ENCODE assay signal across 26 cellular contexts in the genomic region with DNA sequence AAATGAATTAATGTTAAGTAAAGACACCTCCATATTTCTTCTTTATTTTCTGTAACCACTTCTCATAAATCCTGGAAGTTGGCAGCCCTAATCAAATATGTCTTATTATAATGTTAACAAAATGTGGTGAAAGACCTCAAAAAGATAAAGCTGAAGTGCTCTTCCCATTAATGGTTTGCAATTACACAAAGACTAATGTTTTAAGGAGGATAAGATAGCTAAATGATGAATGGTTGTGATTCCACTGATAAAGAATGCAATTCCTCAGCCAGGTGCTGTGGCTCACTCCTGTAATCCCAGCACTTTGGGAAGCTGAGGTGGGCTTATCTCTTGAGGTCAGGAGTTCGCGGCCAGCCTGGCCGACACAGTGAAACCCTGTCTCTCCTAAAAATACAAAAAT.
DNase-seq lines count a peak whose midpoint lies in the region; ATAC-seq, FAIRE-seq and TF ChIP-seq lines count a peak whose summit lies in the region.
"Had no signal": no experiment of that assay in that cellular context is flagged by ENCODE, and none has a peak within 500 bp of the region (broad histone marks: within the 10 kb centered on the region; RNA-seq: fewer than 3 reads in every experiment).

No MANE protein-coding gene starts in this region.

- no peak overlapping the region for H3K4me3 Mint-ChIP-seq in astrocyte (ENCODE audit: unreplicated experiment)
- no peak overlapping the region for H3K4me3 Mint-ChIP-seq in mesothelial cell of epicardium
- H3K4me3 Mint-ChIP-seq: CD14-positive monocyte; CD4-positive, alpha-beta T cell had no signal

- no peak overlapping the region for H3K9ac ChIP-seq in SK-N-SH
- no peak overlapping the region for H3K9ac ChIP-seq in astrocyte (ENCODE audit: low read length)
- H3K9ac ChIP-seq: BLaER1 treated with 17β-estradiol and CSF1 and Interleukin-3, amounts not matched to agents 10 nM and 100 nM had no signal

- DNase-seq in SK-N-SH (no peak), SK-N-DZ (ENCODE audit: low spot score) (peak; percentile 45), astrocyte (ENCODE audit: low read depth) (peak; percentile 61), mesothelial cell of epicardium (ENCODE audit: low spot score in 2 of 2, unreplicated experiment in 2 of 2) (no peak), HK-2 (ENCODE audit: unreplicated experiment) (no peak), dedifferentiated amniotic fluid mesenchymal stem cell (ENCODE audit: extremely low spot score) (no peak)
- DNase-seq: ACHN; AML-193; BE2C; CD4-positive, alpha-beta T cell; CD8-positive, alpha-beta memory T cell; DMS 273 treated with DMSO at 0.1 percent for 48 hours; DMS79; GF-D8; GOT3 had no signal

- POLR2A ChIA-PET in SK-N-SH (lab: Yijun Ruan, JAX) = no interaction called here

- no peak for TF ChIP-seq EP300 in SK-N-SH (IDR thresholded peaks at IDR 0.05; ENCODE audit: borderline replicate concordance in 1 of 2, low read depth in 1 of 2, low read length in 1 of 2)

- H3K4me1 Mint-ChIP-seq in astrocyte (ENCODE audit: low read depth, unreplicated experiment) (peaks cover 4% of the 10 kb centered on the region), mesothelial cell of epicardium (peaks cover 47% of the 10 kb centered on the region)
- H3K4me1 Mint-ChIP-seq: CD14-positive monocyte; CD8-positive, alpha-beta memory T cell had no signal

- H3K27me3 Mint-ChIP-seq in astrocyte (ENCODE audit: low read depth, unreplicated experiment) (no peaks in the 10 kb centered on the region), mesothelial cell of epicardium (ENCODE audit: low read depth) (no peaks in the 10 kb centered on the region)

- H3K9me3 Mint-ChIP-seq in astrocyte (ENCODE audit: unreplicated experiment) = no peaks in the 10 kb centered on the region
- H3K9me3 Mint-ChIP-seq in mesothelial cell of epicardium = peaks cover 29% of the 10 kb centered on the region
- H3K9me3 Mint-ChIP-seq: CD4-positive, alpha-beta T cell had no signal

- H4K20me1 ChIP-seq in SK-N-SH (ENCODE audit: insufficient read depth) (no peaks in the 10 kb centered on the region), astrocyte (ENCODE audit: insufficient read depth, low read length) (no peaks in the 10 kb centered on the region)
- H4K20me1 ChIP-seq: BLaER1 treated with 17β-estradiol and CSF1 and Interleukin-3, amounts not matched to agents 10 nM and 100 nM had no signal

- CTCF ChIA-PET in SK-N-SH (lab: Yijun Ruan, JAX) = interaction anchor here (1.1 kb wide), 1 partner anchor 124 kb away, joined by 4 read pairs; no protein-coding TSS in a partner anchor

- H3K27me3 ChIP-seq in SK-N-SH (ENCODE audit: insufficient read depth) (no peaks in the 10 kb centered on the region), astrocyte (ENCODE audit: insufficient read depth, low read length) (no peaks in the 10 kb centered on the region)
- H3K27me3 ChIP-seq: BE2C; BLaER1 treated with 17β-estradiol and CSF1 and Interleukin-3, amounts not matched to agents 10 nM and 100 nM had no signal

- no peaks in the 10 kb centered on the region for H3F3A ChIP-seq in SK-N-SH (replicated peaks; ENCODE audit: insufficient read depth)

- H3K36me3 Mint-ChIP-seq in astrocyte (ENCODE audit: low read depth, unreplicated experiment) (no peaks in the 10 kb centered on the region), mesothelial cell of epicardium (peaks cover 23% of the 10 kb centered on the region)
- H3K36me3 Mint-ChIP-seq: CD14-positive monocyte; CD8-positive, alpha-beta memory T cell had no signal

- FAIRE-seq in astrocyte (lab: Jason Lieb, UNC) = no peak
- FAIRE-seq: A549, D721Med, GM12891, GM18507, H54 had no signal

- no peak overlapping the region for H3K27ac ChIP-seq in SK-N-SH (ENCODE audit: low read depth in 2 of 2, low read length in 1 of 2)
- no peak overlapping the region for H3K27ac ChIP-seq in astrocyte (ENCODE audit: low read depth, low read length)
- H3K27ac ChIP-seq: 22Rv1; A549; BLaER1 treated with 17β-estradiol and CSF1 and Interleukin-3, amounts not matched to agents 10 nM and 100 nM had no signal

- WGBS in SK-N-SH (ENCODE audit: low lambda C conversion rate) = 74% methylated on average over 3 of the region's 3 CpGs

- H3K9me2 ChIP-seq in SK-N-SH = no peaks in the 10 kb centered on the region

- no peaks in the 10 kb centered on the region for H3K79me2 ChIP-seq in SK-N-SH (ENCODE audit: insufficient read depth)
- H3K79me2 ChIP-seq in astrocyte (ENCODE audit: insufficient read depth, low read length) = no peaks in the 10 kb centered on the region

- H2AFZ ChIP-seq in SK-N-SH (ENCODE audit: low read depth) = no peak overlapping the region
- no peak overlapping the region for H2AFZ ChIP-seq in astrocyte (ENCODE audit: low read depth, low read length)

- H3K4me2 ChIP-seq in SK-N-SH (no peak overlapping the region), astrocyte (ENCODE audit: low read length) (no peak overlapping the region)
- H3K4me2 ChIP-seq: A549; BLaER1 treated with 17β-estradiol and CSF1 and Interleukin-3, amounts not matched to agents 10 nM and 100 nM had no signal

- no peak for TF ChIP-seq RAD21 in SK-N-SH (IDR thresholded peaks at IDR 0.05; ENCODE audit: low read length)

- H3K9me3 ChIP-seq in SK-N-SH (no peaks in the 10 kb centered on the region), astrocyte (ENCODE audit: insufficient read depth, low read depth, low read length) (no peaks in the 10 kb centered on the region)
- H3K9me3 ChIP-seq: A549; BE2C; BLaER1 treated with 17β-estradiol and CSF1 and Interleukin-3, amounts not matched to agents 10 nM and 100 nM; HAP-1 had no signal

- H3K4me3 ChIP-seq in SK-N-SH (ENCODE audit: low read depth in 2 of 2, low read length in 1 of 2) = no peak overlapping the region
- H3K4me3 ChIP-seq in astrocyte (ENCODE audit: insufficient read depth, low read depth, low read length) = no peak overlapping the region
- H3K4me3 ChIP-seq: A549; BLaER1 treated with 17β-estradiol and CSF1 and Interleukin-3, amounts not matched to agents 10 nM and 100 nM; HAP-1 had no signal

- TF ChIP-seq CTCF in SK-N-SH (IDR thresholded peaks at IDR 0.05) (no peak), astrocyte (IDR thresholded peaks at IDR 0.05; ENCODE audit: insufficient read depth, low read depth, low read length) (no peak), mesothelial cell of epicardium (IDR thresholded peaks at IDR 0.05; ENCODE audit: unreplicated experiment) (no peak)

- no peaks in the 10 kb centered on the region; a peak in 1 of 4 replicates for H3K4me1 ChIP-seq in SK-N-SH (ENCODE audit: control insufficient read depth in 1 of 2, insufficient read depth in 2 of 2, low read depth in 1 of 2, low read length in 1 of 2)
- peaks cover 6% of the 10 kb centered on the region for H3K4me1 ChIP-seq in astrocyte (ENCODE audit: insufficient read depth, low read length)
- H3K4me1 ChIP-seq: A549; BE2C; BLaER1 treated with 17β-estradiol and CSF1 and Interleukin-3, amounts not matched to agents 10 nM and 100 nM; HAP-1 had no signal

- H3K36me3 ChIP-seq in SK-N-SH (replicated peaks in 1 of 2; ENCODE audit: control insufficient read depth in 1 of 2, insufficient read depth in 2 of 2, low read length in 1 of 2) (no peaks in the 10 kb centered on the region), astrocyte (ENCODE audit: insufficient read depth, low read length) (no peaks in the 10 kb centered on the region)
- H3K36me3 ChIP-seq: BE2C; BLaER1 treated with 17β-estradiol and CSF1 and Interleukin-3, amounts not matched to agents 10 nM and 100 nM; HAP-1 had no signal

- no peak for ATAC-seq in SK-N-SH treated with all-trans-retinoic acid at 6 μM for 48 hours
- ATAC-seq in HG02798 (IDR thresholded peaks at IDR 0.05; ENCODE audit: poor library complexity, unreplicated experiment) = no peak
- ATAC-seq: A549 had no signal

- H3K27ac Mint-ChIP-seq in astrocyte (ENCODE audit: unreplicated experiment) = no peak overlapping the region
- H3K27ac Mint-ChIP-seq in mesothelial cell of epicardium = peak overlapping the region; percentile 66
- H3K27ac Mint-ChIP-seq: CD14-positive monocyte; CD4-positive, alpha-beta T cell; CD8-positive, alpha-beta memory T cell had no signal

TF ChIP-seq in SK-N-SH treated with all-trans-retinoic acid at 6 μM for 48 hours, 23 proteins besides CTCF, POLR2A, EP300 and RAD21:
- TF ChIP-seq ISL1 (CRISPR knock-in tag; IDR thresholded peaks at IDR 0.05) (peak; percentile 94), TCF4 (CRISPR knock-in tag; IDR thresholded peaks at IDR 0.05; ENCODE audit: borderline replicate concordance) (0 out of 2 replicates have a peak, but pooled peaks have one; percentile 39)
- TF ChIP-seq, protein P1, sequence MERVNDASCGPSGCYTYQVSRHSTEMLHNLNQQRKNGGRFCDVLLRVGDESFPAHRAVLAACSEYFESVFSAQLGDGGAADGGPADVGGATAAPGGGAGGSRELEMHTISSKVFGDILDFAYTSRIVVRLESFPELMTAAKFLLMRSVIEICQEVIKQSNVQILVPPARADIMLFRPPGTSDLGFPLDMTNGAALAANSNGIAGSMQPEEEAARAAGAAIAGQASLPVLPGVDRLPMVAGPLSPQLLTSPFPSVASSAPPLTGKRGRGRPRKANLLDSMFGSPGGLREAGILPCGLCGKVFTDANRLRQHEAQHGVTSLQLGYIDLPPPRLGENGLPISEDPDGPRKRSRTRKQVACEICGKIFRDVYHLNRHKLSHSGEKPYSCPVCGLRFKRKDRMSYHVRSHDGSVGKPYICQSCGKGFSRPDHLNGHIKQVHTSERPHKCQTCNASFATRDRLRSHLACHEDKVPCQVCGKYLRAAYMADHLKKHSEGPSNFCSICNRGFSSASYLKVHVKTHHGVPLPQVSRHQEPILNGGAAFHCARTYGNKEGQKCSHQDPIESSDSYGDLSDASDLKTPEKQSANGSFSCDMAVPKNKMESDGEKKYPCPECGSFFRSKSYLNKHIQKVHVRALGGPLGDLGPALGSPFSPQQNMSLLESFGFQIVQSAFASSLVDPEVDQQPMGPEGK (CRISPR knock-in tag; IDR thresholded peaks at IDR 0.05; ENCODE audit: borderline replicate concordance) = no peak

Comparison
In these comparisons a context has a peak if more than half of its experiments do, and no peak if none do; other contexts are left out.
1. DNase-seq: peak in SK-N-DZ (single experiment) and astrocyte (single experiment); none in SK-N-SH (single experiment), mesothelial cell of epicardium (0 of 2), HK-2 (single experiment) and dedifferentiated amniotic fluid mesenchymal stem cell (single experiment).